Comparison of ENCODE assay signal across 6 cellular contexts in the genomic region with DNA sequence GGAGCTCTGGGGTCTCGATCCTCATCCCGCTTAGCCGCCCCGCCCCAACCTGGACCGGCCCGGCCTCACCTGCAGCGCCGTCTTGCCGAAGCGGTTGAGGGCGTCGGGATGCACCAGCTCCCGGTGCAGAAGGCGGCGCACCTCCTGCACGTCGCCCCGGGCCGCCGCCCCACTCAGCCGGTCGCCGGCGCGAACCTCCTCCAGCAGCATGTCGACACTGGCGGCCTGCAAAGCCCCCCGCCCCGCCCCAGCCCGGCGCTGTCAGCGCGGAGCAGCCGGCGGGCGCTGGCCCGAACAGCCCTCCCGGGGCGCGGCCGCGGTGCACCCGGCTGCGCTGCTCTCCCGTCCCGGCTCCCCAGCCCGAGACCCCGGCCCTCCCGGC. TPM values are rescaled to one million over a fixed set of nuclear protein-coding genes. Genes with fewer than 3 reads are reported as not detected.
DNase-seq lines count a peak whose midpoint lies in the region; TF ChIP-seq lines count a peak whose summit lies in the region.

No MANE protein-coding gene starts in this region.

- peak overlapping the region; percentile 90 for H3K27ac ChIP-seq in RWPE1
- H3K27ac ChIP-seq in esophagus muscularis mucosa (replicated peaks in 1 of 4) = peak overlapping the region; percentile 87 to 94 (median 90)

- peaks cover 0 to 3% (median 0%) of the 10 kb centered on the region in 4 donors for H3K27me3 ChIP-seq in esophagus muscularis mucosa

- TF ChIP-seq EP300 in esophagus muscularis mucosa (IDR thresholded peaks at IDR 0.05) = no peak

- POLR2A ChIA-PET in RWPE1 (lab: Yijun Ruan, JAX; ENCODE audit: low non-redundant PET) = no interaction called here

- CTCF ChIA-PET in RWPE1 (lab: Yijun Ruan, JAX) = interaction anchor here (0.9 to 1.9 kb wide), 2 partner anchors 13 to 76 kb away, joined by 3 to 7 read pairs; no protein-coding TSS in a partner anchor

- intact Hi-C loops in esophagus muscularis mucosa (cut with DNase I) = loop anchor here (5.0 to 10.0 kb wide), 2 partner anchors 66 to 164 kb away; a partner anchor contains a TSS

- no peak for TF ChIP-seq POLR2A in esophagus muscularis mucosa (IDR thresholded peaks at IDR 0.05; ENCODE audit: low read depth)

- TF ChIP-seq CTCF in RWPE1 (conservative IDR thresholded peaks at IDR 0.05; ENCODE audit: low read depth) (no peak), esophagus muscularis mucosa (IDR thresholded peaks at IDR 0.05) (no peak)

- DNase-seq in NK-92 treated with Interleukin-12 subunit alpha and Interleukin-12 subunit beta, amount 100 ng/mL, for 24 hours (lab: John Stamatoyannopoulos, UW) = peak; percentile 68
- DNase-seq in NK-92 (lab: John Stamatoyannopoulos, UW; ENCODE audit: unreplicated experiment) (no peak), RWPE1 (ENCODE audit: low spot score) (no peak), esophagus muscularis mucosa (ENCODE audit: extremely low spot score) (no peak), germinal center (ENCODE audit: low spot score) (no peak)
- peak; percentile 51 to 62 for DNase-seq in stimulated activated CD4-positive, alpha-beta T cell treated with anti-CD3 and anti-CD28 coated beads, Interleukin-15, amount 100 ng/mL, for 48 hours (ENCODE audit: low read depth in 2 of 2)

- H3K36me3 ChIP-seq in esophagus muscularis mucosa = peaks cover 0 to 5% (median under 1%) of the 10 kb centered on the region in 4 donors

- H3K4me3 ChIP-seq in esophagus muscularis mucosa = peak overlapping the region; percentile 66 to 92 (median 89)

- no peaks in the 10 kb centered on the region for H3K9me3 ChIP-seq in esophagus muscularis mucosa

- 0% methylated on average over 6 of the region's 49 CpGs for WGBS in esophagus muscularis mucosa

- H3K4me1 ChIP-seq in esophagus muscularis mucosa = peaks cover 42 to 59% (median 54%) of the 10 kb centered on the region in 4 donors

RNA-seq across cellular contexts. Expression of a gene that starts 0.3 kb away (rescaled TPM):
- 10 to 100 TPM; 11.2 to 30.0 (median 18.3) TPM for total RNA-seq in esophagus muscularis mucosa

RNA-seq across cellular contexts. Expression of a gene that starts 2.6 kb away (rescaled TPM):
- 10 to 100 TPM; 13.7 to 23.9 (median 16.0) TPM for total RNA-seq in esophagus muscularis mucosa

RNA-seq across cellular contexts. Expression of a gene that starts 18.7 kb away (rescaled TPM):
- total RNA-seq in esophagus muscularis mucosa = not detected

RNA-seq across cellular contexts. Expression of a gene that starts 24.7 kb away (rescaled TPM):
- total RNA-seq in esophagus muscularis mucosa = 10 to 100 TPM; 18.2 to 44.1 (median 29.7) TPM

RNA-seq across cellular contexts. Expression of a gene that starts 51.2 kb away (rescaled TPM):
- total RNA-seq in esophagus muscularis mucosa = not detected

Comparison
In these comparisons a context has a peak if more than half of its experiments do, and no peak if none do; other contexts are left out.
1. DNase-seq: peak in NK-92 treated with Interleukin-12 subunit alpha and Interleukin-12 subunit beta, amount 100 ng/mL, for 24 hours (single experiment) and stimulated activated CD4-positive, alpha-beta T cell treated with anti-CD3 and anti-CD28 coated beads, Interleukin-15, amount 100 ng/mL, for 48 hours (2 of 2); none in NK-92 (single experiment), RWPE1 (single experiment), esophagus muscularis mucosa (single experiment) and germinal center (single experiment).